In the genomic region with DNA sequence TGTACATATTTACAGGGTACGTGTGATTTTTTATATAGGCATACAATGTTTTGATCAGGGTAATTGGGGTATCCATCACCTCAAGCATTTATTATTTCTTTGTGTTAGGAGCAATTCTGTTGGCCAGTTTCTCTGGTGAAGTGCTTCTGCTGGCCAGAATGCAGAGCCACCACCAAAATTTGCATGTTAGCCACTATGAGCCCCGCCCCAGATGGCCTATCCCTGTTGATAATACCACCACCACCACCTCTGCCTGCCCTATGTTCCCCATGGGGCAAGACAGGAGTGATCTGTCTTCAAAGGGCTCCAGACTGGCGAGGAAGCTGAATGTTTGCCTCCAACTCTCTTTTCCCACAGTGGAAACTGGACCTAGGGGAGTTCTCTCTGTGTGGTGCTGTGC, we compare ENCODE assay signal across 18 cellular contexts.
"Had no signal": no experiment of that assay in that cellular context is flagged by ENCODE, and none has a peak within 500 bp of the region (broad histone marks: within the 10 kb centered on the region; RNA-seq: fewer than 3 reads in every experiment).

No MANE protein-coding gene starts in this region.

- H3K27me3 ChIP-seq: esophagus muscularis mucosa, gastrocnemius medialis, heart right ventricle, spleen had no signal

- H3K27me3 Mint-ChIP-seq: stimulated activated naive B cell treated with anti-CD40 and anti-IgM and Interleukin-4, amounts not matched to agents 10 μg/mL and 1 μg/mL and 100 μg/mL, for 72 hours; type B pancreatic cell had no signal

- H3K4me3 Mint-ChIP-seq: naive thymus-derived CD4-positive, alpha-beta T cell; nephron progenitor cell; stimulated activated naive B cell treated with anti-CD40 and anti-IgM and Interleukin-4, amounts not matched to agents 10 μg/mL and 1 μg/mL and 100 μg/mL, for 72 hours; stimulated activated naive CD8-positive, alpha-beta T cell treated with anti-CD3 and anti-CD28 coated beads, Interleukin-15, amount 100 ng/mL, for 72 hours; type B pancreatic cell had no signal

- H3K4me1 Mint-ChIP-seq: nephron progenitor cell; stimulated activated naive B cell treated with anti-CD40 and anti-IgM and Interleukin-4, amounts not matched to agents 10 μg/mL and 1 μg/mL and 100 μg/mL, for 72 hours had no signal

- H3K36me3 ChIP-seq: esophagus muscularis mucosa, gastrocnemius medialis, heart right ventricle, spleen had no signal

- H3K4me1 ChIP-seq: esophagus muscularis mucosa, heart right ventricle, spleen had no signal

- H3K36me3 Mint-ChIP-seq: type B pancreatic cell had no signal

- H3K4me3 ChIP-seq: esophagus muscularis mucosa, gastrocnemius medialis, heart right ventricle, psoas muscle, spleen had no signal

- H3K27ac Mint-ChIP-seq: naive thymus-derived CD4-positive, alpha-beta T cell; nephron progenitor cell; stimulated activated naive B cell treated with anti-CD40 and anti-IgM and Interleukin-4, amounts not matched to agents 10 μg/mL and 1 μg/mL and 100 μg/mL, for 72 hours; type B pancreatic cell had no signal

- ATAC-seq: gastrocnemius medialis; heart right ventricle; naive thymus-derived CD4-positive, alpha-beta T cell; psoas muscle; sciatic nerve; stimulated activated naive B cell treated with anti-CD40 and anti-IgM and Interleukin-4, amounts not matched to agents 10 μg/mL and 1 μg/mL and 100 μg/mL, for 72 hours; stimulated activated naive CD8-positive, alpha-beta T cell treated with anti-CD3 and anti-CD28 coated beads, Interleukin-15, amount 100 ng/mL, for 72 hours had no signal

- DNase-seq: effector memory CD4-positive, alpha-beta T cell; gastrocnemius medialis; heart right ventricle; hypothalamus; kidney glomerular epithelial cell; naive thymus-derived CD4-positive, alpha-beta T cell; nephron progenitor cell; psoas muscle; retina; spleen; stimulated activated CD4-positive, alpha-beta T cell treated with anti-CD3 and anti-CD28 coated beads, Interleukin-15, amount 100 ng/mL, for 24 hours; stimulated activated CD4-positive, alpha-beta T cell treated with anti-CD3 and anti-CD28 coated beads, Interleukin-1b, Interleukin-23, amount 100 ng/mL, for 48 hours; stimulated activated CD4-positive, alpha-beta T cell treated with anti-CD3 and anti-CD28 coated beads, Interleukin-4, amount 100 ng/mL, for 24 hours; stimulated activated naive B cell treated with anti-CD40 and anti-IgM and Interleukin-4, amounts not matched to agents 10 μg/mL and 1 μg/mL and 100 μg/mL, for 72 hours; stimulated activated naive CD8-positive, alpha-beta T cell treated with anti-CD3 and anti-CD28 coated beads, Interleukin-15, amount 100 ng/mL, for 72 hours had no signal

- H3K9me3 ChIP-seq: esophagus muscularis mucosa, gastrocnemius medialis, psoas muscle had no signal

- H3K27ac ChIP-seq: esophagus muscularis mucosa, gastrocnemius medialis, heart right ventricle, psoas muscle, spleen had no signal
